ENCODE assay signal across 9 cellular contexts in the genomic region with DNA sequence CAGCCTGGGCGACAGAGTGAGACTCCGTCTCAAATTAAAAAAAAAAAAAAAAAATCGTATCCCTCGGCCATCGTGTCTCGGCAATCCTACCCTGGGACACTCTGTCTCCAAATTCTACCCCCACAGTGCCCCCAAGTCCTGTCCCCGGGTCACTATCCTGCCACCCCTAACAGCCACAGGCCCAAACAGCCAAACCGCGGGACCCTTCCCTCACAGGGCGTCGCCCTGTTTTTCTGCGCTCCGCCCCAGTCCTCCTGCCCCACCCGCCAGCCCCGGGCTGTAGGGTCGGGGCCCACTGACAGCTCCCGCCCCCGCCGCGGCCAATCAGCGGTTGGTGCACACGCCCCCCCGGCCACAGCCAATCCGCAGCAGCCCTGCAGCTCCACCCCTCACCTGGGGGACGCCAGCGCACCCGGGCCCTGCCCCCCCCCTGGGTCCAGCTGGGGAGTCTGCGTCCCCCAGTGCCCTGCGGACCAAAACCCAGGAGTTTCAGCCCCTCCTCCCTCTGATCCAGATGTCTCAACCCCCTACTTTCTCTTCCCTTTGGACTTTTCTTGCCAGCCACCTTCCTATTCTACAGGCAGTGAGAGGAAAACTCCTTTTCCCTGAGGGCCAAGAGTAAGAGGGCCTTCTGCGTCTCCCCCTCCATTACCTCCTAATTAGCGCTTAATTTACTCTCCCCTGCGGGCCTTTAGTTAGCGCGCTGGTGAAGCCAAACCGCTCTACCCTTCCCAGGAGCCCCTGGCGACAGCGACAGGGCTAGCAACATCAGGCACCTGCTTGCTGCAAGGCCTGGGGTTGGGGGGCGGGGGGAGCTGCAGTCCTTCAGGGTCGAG. TPM values are rescaled to one million over a fixed set of nuclear protein-coding genes. Genes with fewer than 3 reads are reported as not detected.
DNase-seq lines count a peak whose midpoint lies in the region; ATAC-seq and TF ChIP-seq lines count a peak whose summit lies in the region.
"Had no signal": no experiment of that assay in that cellular context is flagged by ENCODE, and none has a peak within 500 bp of the region (broad histone marks: within the 10 kb centered on the region; RNA-seq: fewer than 3 reads in every experiment).

No MANE protein-coding gene starts in this region.

- peak overlapping the region; percentile 38 to 82 (median 68) for H3K27ac Mint-ChIP-seq in CD8-positive, alpha-beta memory T cell

- H3K4me3 ChIP-seq in CD8-positive, alpha-beta memory T cell (ENCODE audit: low read length) = no peak overlapping the region
- H3K4me3 ChIP-seq in WI38 (ENCODE audit: low read depth, low read length) = peak overlapping the region; percentile 74; the same call in 1 of the 2 replicates
- peak overlapping the region in 7 of 8 donors; percentile 68 to 82 (median 73) for H3K4me3 ChIP-seq in spleen

- no peaks in the 10 kb centered on the region for H3K27me3 Mint-ChIP-seq in CD8-positive, alpha-beta memory T cell

- no peaks in the 10 kb centered on the region for H3K9me3 Mint-ChIP-seq in CD8-positive, alpha-beta memory T cell

- no peaks in the 10 kb centered on the region for H3K36me3 ChIP-seq in CD8-positive, alpha-beta memory T cell (ENCODE audit: insufficient read depth, low read length)
- H3K36me3 ChIP-seq in spleen = peaks cover 0 to 8% (median 0%) of the 10 kb centered on the region in 6 donors

- no peaks in the 10 kb centered on the region for H3K27me3 ChIP-seq in CD8-positive, alpha-beta memory T cell (ENCODE audit: insufficient read depth, low read length, poor library complexity, severe bottlenecking)
- peaks cover 0 to 8% (median 0%) of the 10 kb centered on the region in 7 donors for H3K27me3 ChIP-seq in spleen (replicated peaks in 1 of 7)

- no peaks in the 10 kb centered on the region for H3K9me3 ChIP-seq in CD8-positive, alpha-beta memory T cell (ENCODE audit: low read length)
- no peaks in the 10 kb centered on the region for H3K9me3 ChIP-seq in spleen

- peak overlapping the region; percentile 76 to 91 (median 82) for H3K4me3 Mint-ChIP-seq in CD8-positive, alpha-beta memory T cell

- H3K36me3 Mint-ChIP-seq in CD8-positive, alpha-beta memory T cell = peaks cover 0 to 3% (median 0%) of the 10 kb centered on the region in 3 donors

- intact Hi-C loops in spleen (cut with DNase I; ENCODE audit: low total_unique reads) = no loop called here

- POLR2A ChIA-PET in CD8-positive, alpha-beta memory T cell (lab: Charles Lee) = interaction anchor here (1.4 kb wide), 1 partner anchor 17 kb away, joined by 4 read pairs; no protein-coding TSS in a partner anchor

- DNase-seq in CD8-positive, alpha-beta memory T cell = peak; percentile 35 to 66 (median 55)
- peak; percentile 73 for DNase-seq in NCI-H1694 (lab: John Stamatoyannopoulos, UW)
- peak; percentile 34 for DNase-seq in central memory CD4-positive, alpha-beta T cell
- DNase-seq in iris pigment epithelial cell (ENCODE audit: low read depth) = peak; percentile 74
- peak; percentile 91 for DNase-seq in spleen

- ATAC-seq in GM21825 (IDR thresholded peaks at IDR 0.05; ENCODE audit: unreplicated experiment) (peak; percentile 45), HG02973 (IDR thresholded peaks at IDR 0.05; ENCODE audit: unreplicated experiment) (no peak)

- TF ChIP-seq POLR2A in spleen (IDR thresholded peaks at IDR 0.05) = no peak

- TF ChIP-seq CTCF in WI38 (IDR thresholded peaks at IDR 0.05; ENCODE audit: low read depth, low read length) (no peak), spleen (IDR thresholded peaks at IDR 0.05 in 8 of 11, conservative IDR thresholded peaks at IDR 0.05 in 3 of 11) (peak in 1 of 11 experiments; percentile 22)

- peaks cover 22 to 32% (median 28%) of the 10 kb centered on the region in 3 donors for H3K4me1 Mint-ChIP-seq in CD8-positive, alpha-beta memory T cell

- peaks cover 18% of the 10 kb centered on the region for H3K4me1 ChIP-seq in CD8-positive, alpha-beta memory T cell (ENCODE audit: insufficient read depth, low read length)
- H3K4me1 ChIP-seq in spleen = peaks cover 15 to 52% (median 26%) of the 10 kb centered on the region in 6 donors

- 14 to 25% (median 16%) methylated on average over 26 to 39 of the region's 39 CpGs for WGBS in spleen, 5 donors

- CTCF ChIA-PET in CD8-positive, alpha-beta memory T cell (lab: Charles Lee) = interaction anchor here (1.0 to 4.2 kb wide), 3 partner anchors 10 to 31 kb away, joined by 3 to 18 read pairs (median 11); no protein-coding TSS in a partner anchor

- peak overlapping the region; percentile 59 for H3K27ac ChIP-seq in CD8-positive, alpha-beta memory T cell (ENCODE audit: low read depth, low read length)
- H3K27ac ChIP-seq in spleen = peak overlapping the region in 7 of 8 donors; percentile 61 to 85 (median 83)

RNA-seq across cellular contexts. Expression of a gene that starts 1.5 kb away (rescaled TPM):
- 10 to 100 TPM; 61.9 to 62.6 TPM for total RNA-seq in CD8-positive, alpha-beta memory T cell
- 31.8 TPM for polyA plus RNA-seq in CD8-positive, alpha-beta memory T cell
- 10 to 100 TPM; 15.5 to 25.3 (median 20.4) TPM for total RNA-seq in spleen
- polyA plus RNA-seq in spleen = 10 to 100 TPM; 25.5 to 31.7 (median 29.4) TPM

RNA-seq across cellular contexts. Expression of a gene that starts 24.0 kb away (rescaled TPM):
- total RNA-seq in CD8-positive, alpha-beta memory T cell = under 1 TPM; 0.18 to 0.37 TPM
- 1.1 TPM for polyA plus RNA-seq in CD8-positive, alpha-beta memory T cell
- 10 to 100 TPM in 3 of 7 donors, 1 to 10 TPM in 4; 2.4 to 14.7 (median 8.1) TPM for total RNA-seq in spleen
- polyA plus RNA-seq in spleen = 10 to 100 TPM; 10.1 to 16.5 (median 11.2) TPM
- total RNA-seq: HT1080 had no signal

RNA-seq across cellular contexts. Expression of a gene that starts 56.1 kb away (rescaled TPM):
- total RNA-seq in CD8-positive, alpha-beta memory T cell = 1 to 10 TPM; 2.5 to 4.1 TPM
- polyA plus RNA-seq in CD8-positive, alpha-beta memory T cell = 2.7 TPM
- 10 to 100 TPM in 6 of 7 donors, 1 to 10 TPM in 1; 8.6 to 24.2 (median 16.0) TPM for total RNA-seq in spleen
- polyA plus RNA-seq in spleen = 10 to 100 TPM; 12.2 to 20.6 (median 13.8) TPM

RNA-seq across cellular contexts. Expression of a gene that starts 57.0 kb away (rescaled TPM):
- not detected for total RNA-seq in CD8-positive, alpha-beta memory T cell
- not detected for polyA plus RNA-seq in CD8-positive, alpha-beta memory T cell
- not detected for total RNA-seq in spleen
- not detected for polyA plus RNA-seq in spleen
- total RNA-seq: HT1080 had no signal

RNA-seq across cellular contexts. Expression of a gene that starts 59.9 kb away (rescaled TPM):
- total RNA-seq in CD8-positive, alpha-beta memory T cell = under 1 TPM; 0.09 TPM
- not detected for polyA plus RNA-seq in CD8-positive, alpha-beta memory T cell
- 10 to 100 TPM in 4 of 7 donors, 1 to 10 TPM in 3; 5.6 to 22.9 (median 10.0) TPM for total RNA-seq in spleen
- 1 to 10 TPM; 1.0 to 6.5 (median 2.7) TPM for polyA plus RNA-seq in spleen
- total RNA-seq: HT1080 had no signal

Comparison
In these comparisons a context has a peak if more than half of its experiments do, and no peak if none do; other contexts are left out.
1. DNase-seq: peak in every context shown above with its lines; median percentile 91 in spleen; 74 in iris pigment epithelial cell; 73 in NCI-H1694; 55 in CD8-positive, alpha-beta memory T cell; 34 in central memory CD4-positive, alpha-beta T cell.